Comparison of ENCODE assay signal across 21 cellular contexts in genomic region chr10:51014680-51015425, GRCh38. TPM values are rescaled to one million over a fixed set of nuclear protein-coding genes. Genes with fewer than 3 reads are reported as not detected.
DNase-seq lines count a peak whose midpoint lies in the region; ATAC-seq and TF ChIP-seq lines count a peak whose summit lies in the region.
"Had no signal": no experiment of that assay in that cellular context is flagged by ENCODE, and none has a peak within 500 bp of the region (broad histone marks: within the 10 kb centered on the region; RNA-seq: fewer than 3 reads in every experiment).

No MANE protein-coding gene starts in this region.

- H3K9me3 Mint-ChIP-seq in chondrocyte (ENCODE audit: low read depth) (peaks cover 2% of the 10 kb centered on the region), nephron (peaks cover 5% of the 10 kb centered on the region)
- H3K9me3 Mint-ChIP-seq: CD8-positive, alpha-beta memory T cell had no signal

- H3K4me3 Mint-ChIP-seq in chondrocyte (ENCODE audit: unreplicated experiment) = no peak overlapping the region
- H3K4me3 Mint-ChIP-seq in nephron = no peak overlapping the region
- H3K4me3 Mint-ChIP-seq: naive thymus-derived CD4-positive, alpha-beta T cell had no signal

- no peaks in the 10 kb centered on the region for H3K9me3 ChIP-seq in tibial nerve
- H3K9me3 ChIP-seq: lower lobe of right lung had no signal

- DNase-seq in AG10803 (ENCODE audit: low read depth) = peak; percentile 70
- peak; percentile 33 to 38 for DNase-seq in Kasumi-1 (lab: John Stamatoyannopoulos, UW)
- DNase-seq in chondrocyte (ENCODE audit: low spot score) = no peak
- no peak for DNase-seq in NCI-H1694 (lab: John Stamatoyannopoulos, UW)
- DNase-seq in tibial nerve (ENCODE audit: low spot score in 2 of 2) = no peak
- DNase-seq in germinal center (ENCODE audit: low spot score) = no peak
- DNase-seq: activated CD4-positive, CD25-positive, alpha-beta regulatory T cell treated with anti-CD3 and anti-CD28 coated beads, Interleukin-2, amount 50 U/mL, for 72 hours; amniotic stem cell; cerebellar nuclear complex; lower lobe of right lung; naive thymus-derived CD4-positive, alpha-beta T cell; NCI-H1694 treated with DMSO at 0.1 percent for 48 hours; NCI-H345; SIG-M5; stimulated activated CD4-positive, alpha-beta T cell treated with anti-CD3 and anti-CD28 coated beads, Interleukin-15, amount 100 ng/mL, for 24 hours; stimulated activated naive CD4-positive, alpha-beta T cell; T1000 had no signal

- H3K27me3 ChIP-seq in tibial nerve = no peaks in the 10 kb centered on the region

- no peak for TF ChIP-seq POLR2A in tibial nerve (IDR thresholded peaks at IDR 0.05)

- H3K4me3 ChIP-seq in AG10803 (ENCODE audit: low read length) (no peak overlapping the region), tibial nerve (no peak overlapping the region)
- H3K4me3 ChIP-seq: lower lobe of right lung had no signal

- H3K4me1 ChIP-seq in tibial nerve = peaks cover 0 to 12% (median 3%) of the 10 kb centered on the region in 4 donors
- H3K4me1 ChIP-seq: lower lobe of right lung had no signal

- TF ChIP-seq CTCF in AG10803 (conservative IDR thresholded peaks at IDR 0.05; ENCODE audit: low read length) (no peak), chondrocyte (IDR thresholded peaks at IDR 0.05) (no peak), nephron (IDR thresholded peaks at IDR 0.05; ENCODE audit: unreplicated experiment in 3 of 3) (no peak), tibial nerve (IDR thresholded peaks at IDR 0.05) (no peak)

- H3K36me3 ChIP-seq in tibial nerve = no peaks in the 10 kb centered on the region
- H3K36me3 ChIP-seq: lower lobe of right lung had no signal

- 12 to 23% methylated on average over 4 of the region's 4 CpGs for WGBS in tibial nerve, 2 donors

- no peak for TF ChIP-seq EP300 in tibial nerve (IDR thresholded peaks at IDR 0.05)

- H3K4me1 Mint-ChIP-seq in chondrocyte (ENCODE audit: low read depth) = peaks cover 17% of the 10 kb centered on the region
- H3K4me1 Mint-ChIP-seq in nephron = peaks cover 7% of the 10 kb centered on the region

- H3K36me3 Mint-ChIP-seq in chondrocyte (ENCODE audit: low read depth) (no peaks in the 10 kb centered on the region), nephron (ENCODE audit: low read depth) (peaks cover 3% of the 10 kb centered on the region)
- H3K36me3 Mint-ChIP-seq: CD8-positive, alpha-beta memory T cell; naive thymus-derived CD4-positive, alpha-beta T cell had no signal

- peak overlapping the region in 2 of 4 donors; percentile 15 to 64 for H3K27ac ChIP-seq in tibial nerve
- H3K27ac ChIP-seq: lower lobe of right lung had no signal

- H3K27me3 Mint-ChIP-seq in chondrocyte (ENCODE audit: low read depth) (no peaks in the 10 kb centered on the region), nephron (ENCODE audit: low read depth) (no peaks in the 10 kb centered on the region)

- ATAC-seq in GM18873 (IDR thresholded peaks at IDR 0.05; ENCODE audit: low FRiP score, unreplicated experiment) = no peak
- ATAC-seq: lower lobe of right lung; naive thymus-derived CD4-positive, alpha-beta T cell had no signal

- H3K27ac Mint-ChIP-seq in chondrocyte (ENCODE audit: unreplicated experiment) (peak overlapping the region; percentile 2), nephron (peak overlapping the region in 2 of 3 experiments; percentile 26 to 29)
- H3K27ac Mint-ChIP-seq: CD8-positive, alpha-beta memory T cell; naive thymus-derived CD4-positive, alpha-beta T cell had no signal

RNA-seq across cellular contexts. Expression of gene PRKG1, which starts 59.4 kb away (rescaled TPM):
- 22.8 to 27.1 TPM (median 23.4 TPM) in 3 replicates for total RNA-seq in chondrocyte
- 10 to 100 TPM in 3 of 4 donors, 1 to 10 TPM in 1; 8.7 to 35.0 (median 14.8) TPM for total RNA-seq in tibial nerve
- total RNA-seq: activated CD8-positive, alpha-beta memory T cell treated with anti-CD3 and anti-CD28 coated beads for 36 hours; CD8-positive, alpha-beta memory T cell had no signal

Comparison
In these comparisons a context has a peak if more than half of its experiments do, and no peak if none do; other contexts are left out.
1. DNase-seq: peak in AG10803 (single experiment) and Kasumi-1 (2 of 2); none in chondrocyte (single experiment), NCI-H1694 (single experiment), tibial nerve (0 of 2) and germinal center (single experiment).